Comparison of ENCODE assay signal across 22 cellular contexts in the genomic region with DNA sequence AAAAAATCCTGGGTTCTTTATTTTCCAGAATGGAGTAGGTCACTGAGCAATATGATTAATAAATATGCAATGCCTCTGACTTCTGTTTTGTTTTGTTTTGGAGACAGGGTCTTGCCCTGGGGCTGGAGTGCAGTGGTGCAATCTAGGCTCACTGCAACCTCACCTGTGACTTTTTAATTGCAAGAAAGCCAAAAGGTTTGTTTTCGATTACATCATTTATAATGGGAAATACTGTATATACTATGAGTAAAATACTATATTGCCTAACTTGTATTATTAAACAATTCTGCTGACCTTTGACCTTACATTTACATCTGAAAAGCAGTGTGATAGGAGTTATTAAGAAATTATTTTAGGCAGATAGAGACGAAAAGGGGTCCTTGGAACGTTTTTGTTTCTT.
"Had no signal": no experiment of that assay in that cellular context is flagged by ENCODE, and none has a peak within 500 bp of the region (broad histone marks: within the 10 kb centered on the region; RNA-seq: fewer than 3 reads in every experiment).

No MANE protein-coding gene starts in this region.

- ATAC-seq: activated CD8-positive, alpha-beta T cell treated with anti-CD3 and anti-CD28 coated beads, Interleukin-2, amount 10 ng/mL, durations not matched to agents 7 days and 5 days; Right ventricle myocardium inferior; WTC11 had no signal

- DNase-seq: activated CD4-positive, alpha-beta T cell treated with anti-CD3 and anti-CD28 coated beads for 48 hours; activated CD4-positive, alpha-beta T cell treated with anti-CD3 and anti-CD28 coated beads, Interleukin-2, amount 50 U/mL, for 4 hours; activated CD4-positive, CD25-positive, alpha-beta regulatory T cell treated with anti-CD3 and anti-CD28 coated beads, Interleukin-2, amount 50 U/mL, for 72 hours; activated CD8-positive, alpha-beta memory T cell treated with anti-CD3 and anti-CD28 coated beads, Interleukin-2, amount 50 U/mL, for 48 hours; activated CD8-positive, alpha-beta T cell treated with anti-CD3 and anti-CD28 coated beads, Interleukin-2, amount 10 ng/mL, durations not matched to agents 7 days and 5 days; activated effector memory CD4-positive, alpha-beta T cell treated with Interleukin-2 at 50 U/mL for 16 hours; activated naive CD4-positive, alpha-beta T cell; activated T-cell treated with anti-CD3 and anti-CD28 coated beads, Interleukin-2, amount 50 U/mL, for 1 hour; caudate nucleus; Kasumi-1; KBM-7; NCI-H1092; NCI-H1417; NCI-H2029; NCI-H2107; NCI-H2171 treated with DMSO at 0.1 percent for 48 hours; NCI-H226; NCI-H774; SW 1271 had no signal

- H3K27ac ChIP-seq: SK-N-MC had no signal

- H3K4me3 ChIP-seq: SK-N-MC had no signal
